ENCODE assay signal across 1 cellular context in the genomic region with DNA sequence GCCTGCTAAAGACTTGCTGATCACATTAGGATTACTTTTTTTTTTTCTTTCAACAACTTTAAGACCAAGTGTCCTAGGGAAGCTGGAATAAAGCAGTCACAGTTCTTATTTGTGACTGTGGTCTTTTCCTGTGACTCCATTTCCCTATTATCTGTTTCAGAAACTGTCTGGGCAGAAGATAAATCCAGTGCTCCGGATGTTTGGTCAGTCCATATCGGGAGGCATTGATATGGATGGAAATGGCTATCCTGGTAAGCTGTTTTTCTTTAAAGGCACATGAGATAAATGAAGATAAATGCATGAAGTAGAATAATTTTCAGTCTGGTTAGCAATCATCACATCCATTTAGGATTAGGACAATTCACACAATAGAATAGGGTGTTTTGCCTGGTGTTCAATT.
TF ChIP-seq lines count a peak whose summit lies in the region.

No MANE protein-coding gene starts in this region.

TF ChIP-seq in GM23338, 12 proteins besides CTCF, POLR2A, EP300 and RAD21 (continued from another document):
- TF ChIP-seq, protein P1, sequence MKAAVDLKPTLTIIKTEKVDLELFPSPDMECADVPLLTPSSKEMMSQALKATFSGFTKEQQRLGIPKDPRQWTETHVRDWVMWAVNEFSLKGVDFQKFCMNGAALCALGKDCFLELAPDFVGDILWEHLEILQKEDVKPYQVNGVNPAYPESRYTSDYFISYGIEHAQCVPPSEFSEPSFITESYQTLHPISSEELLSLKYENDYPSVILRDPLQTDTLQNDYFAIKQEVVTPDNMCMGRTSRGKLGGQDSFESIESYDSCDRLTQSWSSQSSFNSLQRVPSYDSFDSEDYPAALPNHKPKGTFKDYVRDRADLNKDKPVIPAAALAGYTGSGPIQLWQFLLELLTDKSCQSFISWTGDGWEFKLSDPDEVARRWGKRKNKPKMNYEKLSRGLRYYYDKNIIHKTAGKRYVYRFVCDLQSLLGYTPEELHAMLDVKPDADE (IDR thresholded peaks at IDR 0.05) = no peak
- TF ChIP-seq EZH2phosphoT487 (IDR thresholded peaks at IDR 0.05; ENCODE audit: unreplicated experiment) = no peak
- no peak for TF ChIP-seq STAT1 (IDR thresholded peaks at IDR 0.05; ENCODE audit: unreplicated experiment)
- no peak for TF ChIP-seq EZH2 (IDR thresholded peaks at IDR 0.05; ENCODE audit: low read depth, unreplicated experiment)
- no peak for TF ChIP-seq CREB1 (CRISPR knock-in tag; IDR thresholded peaks at IDR 0.05; ENCODE audit: low read depth)
- TF ChIP-seq POLR2AphosphoS5 (IDR thresholded peaks at IDR 0.05; ENCODE audit: low read depth) = no peak
TF ChIP-seq in GM23338: peak in this region for 0.
